Comparison of ENCODE assay signal across 21 cellular contexts in the genomic region with DNA sequence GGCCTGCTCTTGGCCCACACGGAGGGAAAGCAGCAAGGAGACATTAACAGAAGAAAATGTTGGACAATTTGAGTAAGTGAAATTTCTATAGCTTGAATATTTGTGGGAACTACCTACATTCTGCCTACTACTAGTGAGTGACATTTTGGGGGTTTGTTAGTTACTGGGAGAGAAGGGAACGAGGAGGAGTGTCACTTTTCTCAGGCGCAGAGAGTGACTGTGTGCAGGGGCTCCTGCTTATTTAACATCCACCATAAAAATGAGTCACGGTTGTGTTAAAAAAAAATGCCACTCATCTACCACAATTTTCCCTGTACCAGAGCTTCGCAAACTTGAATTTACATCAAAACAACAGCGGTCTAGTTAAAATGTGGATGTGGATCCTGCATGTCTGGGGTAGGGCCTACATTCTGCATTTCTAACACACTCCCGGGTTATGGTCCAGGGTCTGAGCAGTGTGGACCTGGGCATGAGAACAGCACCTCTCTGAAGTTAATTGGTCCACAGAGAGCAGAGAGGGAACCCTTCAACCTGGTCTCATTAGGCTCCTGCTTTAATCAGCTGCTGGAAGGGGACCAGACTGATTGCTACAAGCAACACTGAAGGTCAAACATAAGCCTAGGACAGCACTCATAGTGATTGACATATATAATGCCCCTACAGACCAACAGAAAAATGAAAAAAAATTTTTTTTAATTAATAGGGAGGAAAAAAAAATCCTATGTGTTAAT. TPM values are rescaled to one million over a fixed set of nuclear protein-coding genes. Genes with fewer than 3 reads are reported as not detected.
DNase-seq lines count a peak whose midpoint lies in the region; ATAC-seq, FAIRE-seq and TF ChIP-seq lines count a peak whose summit lies in the region.
"Had no signal": no experiment of that assay in that cellular context is flagged by ENCODE, and none has a peak within 500 bp of the region (broad histone marks: within the 10 kb centered on the region; RNA-seq: fewer than 3 reads in every experiment).

No MANE protein-coding gene starts in this region.

- no peaks in the 10 kb centered on the region for H3K23me2 ChIP-seq in H9 (ENCODE audit: insufficient read length, low read depth, low read length, poor library complexity, severe bottlenecking)
- no peaks in the 10 kb centered on the region for H3K23me2 ChIP-seq in H1 (ENCODE audit: low read depth, low read length)

- H3K4me3 Mint-ChIP-seq in H9 (no peak overlapping the region), neural progenitor cell (peak overlapping the region; percentile 48)
- H3K4me3 Mint-ChIP-seq: CD4-positive, CD25-positive, alpha-beta regulatory T cell had no signal

- CTCF ChIA-PET in H1 (lab: Charles Lee; ENCODE audit: partially characterized antibody): interaction anchor here (1.0 to 1.8 kb wide), 6 partner anchors 12 to 540 kb away, joined by 3 to 5 read pairs (median 3); no protein-coding TSS in a partner anchor

- H3K27me3 ChIP-seq in H9 (ENCODE audit: insufficient read depth, low read length): no peaks in the 10 kb centered on the region
- H3K27me3 ChIP-seq in H1 (replicated peaks in 1 of 4; ENCODE audit: control insufficient read depth in 3 of 4, extremely low read depth in 1 of 4, insufficient read depth in 3 of 4, low read length in 3 of 4): no peaks in the 10 kb centered on the region
- no peaks in the 10 kb centered on the region for H3K27me3 ChIP-seq in neural progenitor cell

- DNase-seq in H9 (no peak), H1 (ENCODE audit: low read depth in 1 of 2, low spot score in 2 of 2) (no peak), neural progenitor cell (ENCODE audit: low spot score) (no peak), NCI-H524 treated with DMSO at 0.1 percent for 48 hours (lab: John Stamatoyannopoulos, UW) (no peak), germinal center (ENCODE audit: low spot score) (no peak)
- DNase-seq: CD4-positive, CD25-positive, alpha-beta regulatory T cell; DMS79; Kasumi-1; NCI-H1694; NCI-H2081; NCI-H2171; NCI-H345; NCI-H524; NCI-H82; OCI-M1; SHP77 had no signal

- H3K27me3 Mint-ChIP-seq in H9 (ENCODE audit: low read depth) (no peaks in the 10 kb centered on the region), neural progenitor cell (ENCODE audit: insufficient read depth, low read depth) (peaks cover 2% of the 10 kb centered on the region)

- H4K8ac ChIP-seq in H9 (replicated peaks; ENCODE audit: insufficient read length, low read depth, low read length): no peak overlapping the region
- H4K8ac ChIP-seq in H1 (ENCODE audit: extremely low read depth, insufficient read depth, low read length): no peak overlapping the region

- H3T11ph ChIP-seq in H9 (ENCODE audit: low read length): no peak overlapping the region

- H3K14ac ChIP-seq in H9 (ENCODE audit: insufficient read depth, low read length) (no peak overlapping the region), H1 (ENCODE audit: insufficient read length) (no peak overlapping the region)

- peaks cover 18% of the 10 kb centered on the region for H3F3A ChIP-seq in neural progenitor cell (ENCODE audit: low read depth)

- no peak for TF ChIP-seq POLR2A in H1 (IDR thresholded peaks at IDR 0.05; ENCODE audit: control extremely low read depth in 1 of 2, low read depth in 2 of 2, low read length in 2 of 2)

- H2AK5ac ChIP-seq in H9 (ENCODE audit: insufficient read length, low read length) (no peak overlapping the region), H1 (ENCODE audit: low read depth, low read length) (peak overlapping the region; percentile 18; the same call in 1 of the 2 replicates)

- H4K91ac ChIP-seq in H9 (ENCODE audit: insufficient read length, low read depth, low read length) (no peak overlapping the region), H1 (replicated peaks; ENCODE audit: insufficient read length, low read length) (no peak overlapping the region)

- TF ChIP-seq CTCF in H9 (conservative IDR thresholded peaks at IDR 0.05) (no peak), H1 (IDR thresholded peaks at IDR 0.05; ENCODE audit: control extremely low read depth in 1 of 3, insufficient read depth in 1 of 3, low read depth in 1 of 3, low read length in 3 of 3) (no peak), neural progenitor cell (IDR thresholded peaks at IDR 0.05) (no peak)

- no peak for TF ChIP-seq RAD21 in H1 (IDR thresholded peaks at IDR 0.05 in 1 of 2, conservative IDR thresholded peaks at IDR 0.05 in 1 of 2; ENCODE audit: low read depth in 2 of 2, low read length in 2 of 2)

- no peak overlapping the region for H3K4me2 ChIP-seq in H9 (ENCODE audit: insufficient read depth, insufficient read length, low read length)
- H3K4me2 ChIP-seq in H1 (ENCODE audit: insufficient read depth in 1 of 2, low read depth in 2 of 2, low read length in 2 of 2): peak overlapping the region in 1 of 2 experiments; percentile 40; a peak in 1 of 4 replicates
- H3K4me2 ChIP-seq in neural progenitor cell: no peak overlapping the region

- no peak overlapping the region for H3K27ac ChIP-seq in H9 (ENCODE audit: insufficient read length, low read depth, low read length)
- no peak overlapping the region for H3K27ac ChIP-seq in H1 (ENCODE audit: low read depth, low read length)
- no peak overlapping the region for H3K27ac ChIP-seq in neural progenitor cell

- FAIRE-seq in G401.6 (lab: Jason Lieb, UNC) (peak; percentile 13), H1 (lab: Jason Lieb, UNC) (no peak)
- FAIRE-seq: HTR-8/SVneo had no signal

- no peak for ATAC-seq in GM21390 (IDR thresholded peaks at IDR 0.05; ENCODE audit: unreplicated experiment)

- H4K20me1 ChIP-seq in H9 (ENCODE audit: control insufficient read depth, insufficient read depth, insufficient read length) (no peaks in the 10 kb centered on the region), H1 (replicated peaks in 1 of 2; ENCODE audit: control insufficient read depth in 1 of 2, insufficient read depth in 2 of 2, low read length in 2 of 2) (no peaks in the 10 kb centered on the region), neural progenitor cell (ENCODE audit: low read depth) (no peaks in the 10 kb centered on the region)

- H3K4me1 Mint-ChIP-seq in H9 (peaks cover 38 to 41% of the 10 kb centered on the region in 2 experiments), neural progenitor cell (peaks cover 33% of the 10 kb centered on the region)

- H4K5ac ChIP-seq in H9 (ENCODE audit: insufficient read length, low read depth, low read length) (no peak overlapping the region), H1 (ENCODE audit: insufficient read length, low read depth, low read length) (no peak overlapping the region)

- H3K18ac ChIP-seq in H9 (ENCODE audit: insufficient read length, low read depth, low read length): no peak overlapping the region
- H3K18ac ChIP-seq in H1 (ENCODE audit: extremely low read depth, low read length): no peak overlapping the region; the same call in 1 of the 2 replicates

- H2BK20ac ChIP-seq in H9 (ENCODE audit: low read depth, low read length, poor library complexity, severe bottlenecking) (no peak overlapping the region), H1 (ENCODE audit: low read length) (no peak overlapping the region)

- H3K36me3 ChIP-seq in H1 (ENCODE audit: control insufficient read depth in 2 of 4, insufficient read depth in 4 of 4, low read length in 3 of 4) (no peaks in the 10 kb centered on the region), neural progenitor cell (no peaks in the 10 kb centered on the region)
- H3K36me3 ChIP-seq: HAP-1 had no signal

- H3K4ac ChIP-seq in H9 (ENCODE audit: low read depth, low read length) (no peak overlapping the region; the same call in 1 of the 2 replicates), H1 (replicated peaks; ENCODE audit: insufficient read length, low read depth, low read length) (no peak overlapping the region)

- H3K23ac ChIP-seq in H9 (ENCODE audit: insufficient read length, low read depth, low read length) (no peak overlapping the region), H1 (ENCODE audit: insufficient read length) (no peak overlapping the region)

- H3K27ac Mint-ChIP-seq in H9 (peak overlapping the region; percentile 58 to 89 (median 88); a peak in 6 of 7 replicates), neural progenitor cell (peak overlapping the region; percentile 95)
- H3K27ac Mint-ChIP-seq: CD4-positive, CD25-positive, alpha-beta regulatory T cell had no signal

- H3K56ac ChIP-seq in H9 (ENCODE audit: insufficient read length, low read depth, low read length) (no peak overlapping the region), H1 (replicated peaks; ENCODE audit: insufficient read length, low read depth, low read length) (no peak overlapping the region)

- H3K36me3 Mint-ChIP-seq in H9 (ENCODE audit: insufficient read depth in 1 of 3, low read depth in 3 of 3): peaks cover 0 to 13% (median 0%) of the 10 kb centered on the region in 3 experiments; a peak in 3 of 7 replicates
- H3K36me3 Mint-ChIP-seq in neural progenitor cell: no peaks in the 10 kb centered on the region
- H3K36me3 Mint-ChIP-seq: CD4-positive, CD25-positive, alpha-beta regulatory T cell had no signal

- H3K79me2 ChIP-seq in H9 (ENCODE audit: insufficient read depth, low read length): no peaks in the 10 kb centered on the region
- no peaks in the 10 kb centered on the region for H3K79me2 ChIP-seq in H1 (ENCODE audit: control insufficient read depth in 1 of 2, insufficient read depth in 2 of 2, low read length in 2 of 2)
- no peaks in the 10 kb centered on the region for H3K79me2 ChIP-seq in neural progenitor cell (ENCODE audit: low read depth)

- TF ChIP-seq EP300 in H1 (IDR thresholded peaks at IDR 0.05; ENCODE audit: borderline replicate concordance in 1 of 2, low read depth in 2 of 2, low read length in 2 of 2): no peak

- H2BK12ac ChIP-seq in H9 (ENCODE audit: insufficient read length, low read depth, low read length) (no peak overlapping the region), H1 (ENCODE audit: low read depth, low read length) (peak overlapping the region; percentile 45)

- H2AFZ ChIP-seq in H9 (ENCODE audit: low read length): no peak overlapping the region
- H2AFZ ChIP-seq in H1 (ENCODE audit: low read length): no peak overlapping the region
- H2AFZ ChIP-seq in neural progenitor cell (replicated peaks): no peak overlapping the region

- H2BK15ac ChIP-seq in H9 (ENCODE audit: low read depth, low read length) (no peak overlapping the region), H1 (ENCODE audit: low read length) (no peak overlapping the region)

- H3K4me3 ChIP-seq in H1 (ENCODE audit: extremely low read depth in 1 of 4, insufficient read depth in 2 of 4, low read depth in 3 of 4, low read length in 4 of 4) (no peak overlapping the region), neural progenitor cell (no peak overlapping the region)
- H3K4me3 ChIP-seq: HAP-1 had no signal

- H3K4me1 ChIP-seq in H9 (ENCODE audit: insufficient read depth, low read length) (peaks cover 6% of the 10 kb centered on the region; the same call in 1 of the 2 replicates), H1 (replicated peaks in 1 of 4; ENCODE audit: control insufficient read depth in 3 of 4, insufficient read depth in 4 of 4, low read length in 3 of 4) (peaks cover 2 to 18% (median 13%) of the 10 kb centered on the region in 4 experiments; a peak in 6 of 7 replicates), neural progenitor cell (peaks cover 18% of the 10 kb centered on the region)
- H3K4me1 ChIP-seq: HAP-1 had no signal

- H2BK5ac ChIP-seq in H9 (ENCODE audit: insufficient read length, low read length) (no peak overlapping the region), H1 (ENCODE audit: low read depth, low read length) (peak overlapping the region; percentile 5; the same call in 1 of the 2 replicates)

- H3K9me3 Mint-ChIP-seq in H9: no peaks in the 10 kb centered on the region
- H3K9me3 Mint-ChIP-seq in neural progenitor cell: no peaks in the 10 kb centered on the region
- H3K9me3 Mint-ChIP-seq: CD4-positive, CD25-positive, alpha-beta regulatory T cell had no signal

- no CpG with 5 or more reads among the region's 7 CpGs for WGBS in H9 (ENCODE audit: extremely low coverage, insufficient read length, low lambda C conversion rate)
- 80% methylated on average over 7 of the region's 7 CpGs; no CpG with 5 or more reads in 1 of the 2 experiments for WGBS in H1 (ENCODE audit: extremely low coverage in 1 of 2, insufficient coverage in 1 of 2, insufficient read length in 1 of 2, insufficient replicate concordance in 2 of 2, low coverage in 1 of 2, low lambda C conversion rate in 2 of 2, missing lambda C conversion rate in 1 of 2), 2 experiments

- H2BK120ac ChIP-seq in H9 (ENCODE audit: low read depth, low read length, poor library complexity, severe bottlenecking) (no peak overlapping the region), H1 (replicated peaks; ENCODE audit: low read depth, low read length) (no peak overlapping the region)

- H3K79me1 ChIP-seq in H9 (ENCODE audit: insufficient read depth, low read depth, low read length, poor library complexity, severe bottlenecking) (no peaks in the 10 kb centered on the region), H1 (ENCODE audit: low read depth, low read length) (no peaks in the 10 kb centered on the region)

- H3K9ac ChIP-seq in H9 (ENCODE audit: extremely low read depth, insufficient read length, low read length) (no peak overlapping the region), H1 (replicated peaks in 1 of 4; ENCODE audit: extremely low read depth in 1 of 4, low read depth in 3 of 4, low read length in 3 of 4) (no peak overlapping the region), neural progenitor cell (no peak overlapping the region)

- POLR2A ChIA-PET in H1 (lab: Charles Lee; ENCODE audit: partially characterized antibody): interaction anchor here (1.2 to 2.4 kb wide), 5 partner anchors 10 to 108 kb away, joined by 3 to 6 read pairs (median 4); no protein-coding TSS in a partner anchor

- H3K9me3 ChIP-seq in H9 (ENCODE audit: control insufficient read depth, low read depth, low read length) (no peaks in the 10 kb centered on the region), H1 (ENCODE audit: insufficient read depth in 2 of 2, low read depth in 1 of 2, low read length in 1 of 2) (no peaks in the 10 kb centered on the region), neural progenitor cell (ENCODE audit: low read depth) (no peaks in the 10 kb centered on the region)
- H3K9me3 ChIP-seq: HAP-1 had no signal

RNA-seq across cellular contexts. Expression of a gene that starts 41.4 kb away (rescaled TPM):
- total RNA-seq in H9 (2021) (28.8 and 29.2 TPM in 2 replicates), neural progenitor cell (ENCODE audit: low replicate concordance) (5.8 and 13.1 TPM in 2 replicates)
- 36.9 and 37.1 TPM in 2 replicates for total RNA-seq in H1 (2021; fragmentation: NEBNext Ultra II Directional; extraction: Animal tissue kit (Norgen Biotek cat#: 25700))
- polyA plus RNA-seq in H1 (2011; rRNA removed): 9.4 and 14.9 TPM in 2 replicates
- polyA plus RNA-seq in H1 (2011; cell fraction: cytosol; rRNA removed): 20.1 TPM
- 32.5 TPM for polyA plus RNA-seq in H1 (2011; cell fraction: nucleus; rRNA removed)
- polyA plus RNA-seq in H1 (2012, experiment 1 of 2): 30.2 to 43.2 TPM (median 36.3 TPM) in 4 replicates
- polyA plus RNA-seq in H1 (2012, experiment 2 of 2): 5.6 TPM
- polyA plus RNA-seq in H1 (2013, experiment 1 of 2): 40.4 TPM
- polyA plus RNA-seq in H1 (2013, experiment 2 of 2): 37.6 TPM
- polyA minus RNA-seq in H1 (2011; rRNA and poly(A)+ RNA removed): 15.7 and 18.4 TPM in 2 replicates
- polyA minus RNA-seq in H1 (2011; cell fraction: cytosol; rRNA and poly(A)+ RNA removed): 10.9 TPM
- 29.2 TPM for polyA minus RNA-seq in H1 (2011; cell fraction: nucleus; rRNA and poly(A)+ RNA removed)
- total RNA-seq: A673 had no signal
